1 cellular context compared by ENCODE assay signal in genomic region chr7:99949645-99950228, GRCh38.
TF ChIP-seq lines count a peak whose summit lies in the region.

No MANE protein-coding gene starts in this region.

TF ChIP-seq in GM12878, 131 proteins besides CTCF, POLR2A, EP300 and RAD21:
- TF ChIP-seq STAT1 (conservative IDR thresholded peaks at IDR 0.05) (no peak), FOS (IDR thresholded peaks at IDR 0.05; ENCODE audit: borderline replicate concordance, extremely low read depth, insufficient read length) (no peak), SMC3 (IDR thresholded peaks at IDR 0.05; ENCODE audit: borderline replicate concordance, low read length) (peak; percentile 35; the same call in 1 of the 2 replicates)
